13 cellular contexts compared by ENCODE assay signal in the genomic region with DNA sequence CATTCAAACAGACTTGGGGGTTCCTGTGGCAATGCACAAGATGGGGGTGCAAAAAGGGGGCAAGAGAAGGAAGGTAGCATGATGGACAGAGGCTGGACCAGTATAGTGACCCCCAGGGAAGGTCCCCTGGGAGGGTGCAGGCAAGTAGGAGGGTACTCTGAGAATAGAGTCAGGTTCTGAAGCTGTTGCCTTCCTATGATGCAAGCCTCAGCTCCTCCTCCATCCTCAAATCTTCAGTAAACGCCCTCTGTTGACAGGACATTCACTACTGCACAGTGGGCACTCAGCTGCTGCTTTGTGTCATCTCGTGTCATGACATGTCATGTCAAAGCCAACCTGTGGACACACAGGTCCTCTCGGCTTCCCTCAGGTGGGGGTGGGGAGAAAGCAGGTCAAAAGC.
DNase-seq lines count a peak whose midpoint lies in the region; ATAC-seq lines count a peak whose summit lies in the region.
"Had no signal": no experiment of that assay in that cellular context is flagged by ENCODE, and none has a peak within 500 bp of the region (broad histone marks: within the 10 kb centered on the region; RNA-seq: fewer than 3 reads in every experiment).

No MANE protein-coding gene starts in this region.

- no peak overlapping the region for H3K4me3 Mint-ChIP-seq in stimulated activated memory B cell treated with anti-CD40 and anti-IgM and Interleukin-4, amounts not matched to agents 10 μg/mL and 1 μg/mL and 100 μg/mL, for 72 hours
- H3K4me3 Mint-ChIP-seq: immature natural killer cell had no signal

- ATAC-seq in stimulated activated memory B cell treated with anti-CD40 and anti-IgM and Interleukin-4, amounts not matched to agents 10 μg/mL and 1 μg/mL and 100 μg/mL, for 72 hours = no peak
- ATAC-seq in HG03135 (IDR thresholded peaks at IDR 0.05; ENCODE audit: unreplicated experiment) (no peak), HG03045 (IDR thresholded peaks at IDR 0.05; ENCODE audit: unreplicated experiment) (no peak)
- ATAC-seq: pancreas had no signal

- peak; percentile 13 to 18 for DNase-seq in activated T-cell treated with anti-CD3 and anti-CD28 coated beads, Interleukin-2, amount 50 U/mL, for 48 hours
- DNase-seq in activated T-cell treated with anti-CD3 and anti-CD28 coated beads for 4 hours (no peak), NCI-H510A treated with DMSO at 0.1 percent for 48 hours (lab: John Stamatoyannopoulos, UW) (peak; percentile 50), ecto neural progenitor cell (ENCODE audit: low spot score) (peak; percentile 25), NCI-H1694 treated with DMSO at 0.1 percent for 48 hours (lab: John Stamatoyannopoulos, UW) (no peak)
- DNase-seq: activated gamma-delta T cell treated with Interleukin-2 at 50 U/mL for 16 hours; effector memory CD4-positive, alpha-beta T cell; immature natural killer cell; NCI-H2107; pancreas had no signal

- peaks cover 19% of the 10 kb centered on the region for H3K36me3 Mint-ChIP-seq in stimulated activated memory B cell treated with anti-CD40 and anti-IgM and Interleukin-4, amounts not matched to agents 10 μg/mL and 1 μg/mL and 100 μg/mL, for 72 hours
- H3K36me3 Mint-ChIP-seq: immature natural killer cell had no signal

- H3K4me1 Mint-ChIP-seq in stimulated activated memory B cell treated with anti-CD40 and anti-IgM and Interleukin-4, amounts not matched to agents 10 μg/mL and 1 μg/mL and 100 μg/mL, for 72 hours = peaks cover 55% of the 10 kb centered on the region

- no peaks in the 10 kb centered on the region for H3K27me3 Mint-ChIP-seq in stimulated activated memory B cell treated with anti-CD40 and anti-IgM and Interleukin-4, amounts not matched to agents 10 μg/mL and 1 μg/mL and 100 μg/mL, for 72 hours

- peak overlapping the region; percentile 15 for H3K27ac Mint-ChIP-seq in stimulated activated memory B cell treated with anti-CD40 and anti-IgM and Interleukin-4, amounts not matched to agents 10 μg/mL and 1 μg/mL and 100 μg/mL, for 72 hours

- no peaks in the 10 kb centered on the region for H3K9me3 Mint-ChIP-seq in stimulated activated memory B cell treated with anti-CD40 and anti-IgM and Interleukin-4, amounts not matched to agents 10 μg/mL and 1 μg/mL and 100 μg/mL, for 72 hours
- H3K9me3 Mint-ChIP-seq: immature natural killer cell had no signal

Comparison
In these comparisons a context has a peak if more than half of its experiments do, and no peak if none do; other contexts are left out.
1. DNase-seq: peak in activated T-cell treated with anti-CD3 and anti-CD28 coated beads, Interleukin-2, amount 50 U/mL, for 48 hours (2 of 2), NCI-H510A treated with DMSO at 0.1 percent for 48 hours (single experiment) and ecto neural progenitor cell (single experiment); none in activated T-cell treated with anti-CD3 and anti-CD28 coated beads for 4 hours (single experiment) and NCI-H1694 treated with DMSO at 0.1 percent for 48 hours (single experiment).